ENCODE assay signal across 1 cellular context in the genomic region with DNA sequence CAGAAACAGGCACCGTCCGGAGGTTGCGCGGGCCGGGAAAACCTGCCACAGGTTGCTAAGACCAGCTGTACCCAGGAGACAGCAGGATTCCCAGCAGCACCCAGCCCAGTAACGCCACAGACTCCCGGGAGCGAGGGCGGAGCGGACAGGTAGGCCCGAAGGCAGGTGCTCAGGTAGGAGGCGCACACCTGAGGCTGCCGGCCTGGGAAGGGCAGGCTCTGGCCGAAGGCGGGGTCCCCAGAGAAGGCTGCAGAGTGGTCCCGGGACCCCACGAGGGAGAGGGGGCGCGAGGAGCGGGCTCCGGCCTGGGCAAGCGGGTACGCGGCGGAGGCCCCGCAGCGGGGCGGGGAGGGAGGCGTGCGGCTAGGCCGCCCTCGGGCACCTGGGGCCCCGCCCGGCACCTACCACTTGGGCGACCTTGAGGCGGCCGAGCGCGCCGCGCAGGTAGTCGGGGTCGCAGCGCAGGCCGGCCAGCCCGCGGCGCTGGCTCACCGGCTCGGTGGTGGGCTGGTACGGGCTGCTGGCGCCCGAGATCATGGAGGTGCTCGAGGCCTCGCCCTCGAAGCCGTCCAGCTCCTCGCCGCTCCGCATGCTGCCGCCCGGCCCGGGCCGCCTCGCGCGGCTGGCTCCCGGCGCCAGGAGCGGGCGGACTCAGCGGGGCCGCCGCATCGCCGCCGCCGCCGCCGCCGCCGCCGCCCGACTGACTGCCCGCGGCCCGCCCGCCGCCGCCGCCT.
TF ChIP-seq lines count a peak whose summit lies in the region.

No MANE protein-coding gene starts in this region.

TF ChIP-seq in WTC11, 78 proteins besides CTCF, POLR2A, EP300 and RAD21 (continued from another document and continues in another):
- TF ChIP-seq, protein P1, sequence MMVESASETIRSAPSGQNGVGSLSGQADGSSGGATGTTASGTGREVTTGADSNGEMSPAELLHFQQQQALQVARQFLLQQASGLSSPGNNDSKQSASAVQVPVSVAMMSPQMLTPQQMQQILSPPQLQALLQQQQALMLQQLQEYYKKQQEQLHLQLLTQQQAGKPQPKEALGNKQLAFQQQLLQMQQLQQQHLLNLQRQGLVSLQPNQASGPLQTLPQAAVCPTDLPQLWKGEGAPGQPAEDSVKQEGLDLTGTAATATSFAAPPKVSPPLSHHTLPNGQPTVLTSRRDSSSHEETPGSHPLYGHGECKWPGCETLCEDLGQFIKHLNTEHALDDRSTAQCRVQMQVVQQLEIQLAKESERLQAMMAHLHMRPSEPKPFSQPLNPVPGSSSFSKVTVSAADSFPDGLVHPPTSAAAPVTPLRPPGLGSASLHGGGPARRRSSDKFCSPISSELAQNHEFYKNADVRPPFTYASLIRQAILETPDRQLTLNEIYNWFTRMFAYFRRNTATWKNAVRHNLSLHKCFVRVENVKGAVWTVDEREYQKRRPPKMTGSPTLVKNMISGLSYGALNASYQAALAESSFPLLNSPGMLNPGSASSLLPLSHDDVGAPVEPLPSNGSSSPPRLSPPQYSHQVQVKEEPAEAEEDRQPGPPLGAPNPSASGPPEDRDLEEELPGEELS (CRISPR knock-in tag; IDR thresholded peaks at IDR 0.05) = peak; percentile 47
- TF ChIP-seq NR1H2 (CRISPR knock-in tag; IDR thresholded peaks at IDR 0.05) (no peak), TEAD1 (CRISPR knock-in tag; IDR thresholded peaks at IDR 0.05) (0 out of 2 replicates have a peak, but pooled peaks have one; percentile 31), STAT6 (CRISPR knock-in tag; conservative IDR thresholded peaks at IDR 0.05; ENCODE audit: low read depth) (no peak), GRHL2 (CRISPR knock-in tag; IDR thresholded peaks at IDR 0.05; ENCODE audit: insufficient replicate concordance, severe bottlenecking) (no peak), ZNF232 (CRISPR knock-in tag; IDR thresholded peaks at IDR 0.05) (peak; percentile 17; the same call in 1 of the 2 replicates), TCF7 (CRISPR knock-in tag; IDR thresholded peaks at IDR 0.05; ENCODE audit: low read depth) (no peak), TP53 (CRISPR knock-in tag; IDR thresholded peaks at IDR 0.05) (no peak; the same call in 1 of the 2 replicates), RELA (CRISPR knock-in tag; IDR thresholded peaks at IDR 0.05; ENCODE audit: borderline replicate concordance) (peak; percentile 51; the same call in 1 of the 2 replicates), SOX15 (CRISPR knock-in tag; IDR thresholded peaks at IDR 0.05) (no peak), SMAD3 (CRISPR knock-in tag; IDR thresholded peaks at IDR 0.05; ENCODE audit: borderline replicate concordance) (no peak), MAX (CRISPR knock-in tag; IDR thresholded peaks at IDR 0.05) (peak; percentile 56), GTF2I (CRISPR knock-in tag; conservative IDR thresholded peaks at IDR 0.05) (no peak), ZNF532 (CRISPR knock-in tag; IDR thresholded peaks at IDR 0.05; ENCODE audit: borderline replicate concordance) (no peak), IRF1 (CRISPR knock-in tag; IDR thresholded peaks at IDR 0.05) (no peak), OVOL2 (CRISPR knock-in tag; IDR thresholded peaks at IDR 0.05; ENCODE audit: borderline replicate concordance) (no peak), PRRX2 (CRISPR knock-in tag; IDR thresholded peaks at IDR 0.05) (no peak), GABPB1 (CRISPR knock-in tag; IDR thresholded peaks at IDR 0.05) (peak; percentile 60), JAZF1 (CRISPR knock-in tag; IDR thresholded peaks at IDR 0.05) (no peak), KAT7 (CRISPR knock-in tag; IDR thresholded peaks at IDR 0.05; ENCODE audit: borderline replicate concordance) (0 out of 2 replicates have a peak, but pooled peaks have one; percentile 33), ERG (CRISPR knock-in tag; IDR thresholded peaks at IDR 0.05) (no peak), ATF1 (CRISPR knock-in tag; IDR thresholded peaks at IDR 0.05) (no peak), RORB (CRISPR knock-in tag; IDR thresholded peaks at IDR 0.05) (no peak), ZNF219 (CRISPR knock-in tag; IDR thresholded peaks at IDR 0.05; ENCODE audit: borderline replicate concordance) (no peak), ZNF416 (CRISPR knock-in tag; IDR thresholded peaks at IDR 0.05) (no peak), CREM (CRISPR knock-in tag; IDR thresholded peaks at IDR 0.05) (no peak), ELF4 (CRISPR knock-in tag; IDR thresholded peaks at IDR 0.05; ENCODE audit: low read depth) (no peak), FOXK1 (CRISPR knock-in tag; IDR thresholded peaks at IDR 0.05) (0 out of 2 replicates have a peak, but pooled peaks have one; percentile 14), ESRRA (CRISPR knock-in tag; IDR thresholded peaks at IDR 0.05; ENCODE audit: borderline replicate concordance) (peak; percentile 60; the same call in 1 of the 2 replicates), ZBTB21 (CRISPR knock-in tag; IDR thresholded peaks at IDR 0.05; ENCODE audit: borderline replicate concordance) (no peak), CDX4 (CRISPR knock-in tag; IDR thresholded peaks at IDR 0.05; ENCODE audit: borderline replicate concordance) (no peak), JUN (CRISPR knock-in tag; IDR thresholded peaks at IDR 0.05) (no peak), NFATC4 (CRISPR knock-in tag; IDR thresholded peaks at IDR 0.05) (no peak)
- TF ChIP-seq, protein P2, sequence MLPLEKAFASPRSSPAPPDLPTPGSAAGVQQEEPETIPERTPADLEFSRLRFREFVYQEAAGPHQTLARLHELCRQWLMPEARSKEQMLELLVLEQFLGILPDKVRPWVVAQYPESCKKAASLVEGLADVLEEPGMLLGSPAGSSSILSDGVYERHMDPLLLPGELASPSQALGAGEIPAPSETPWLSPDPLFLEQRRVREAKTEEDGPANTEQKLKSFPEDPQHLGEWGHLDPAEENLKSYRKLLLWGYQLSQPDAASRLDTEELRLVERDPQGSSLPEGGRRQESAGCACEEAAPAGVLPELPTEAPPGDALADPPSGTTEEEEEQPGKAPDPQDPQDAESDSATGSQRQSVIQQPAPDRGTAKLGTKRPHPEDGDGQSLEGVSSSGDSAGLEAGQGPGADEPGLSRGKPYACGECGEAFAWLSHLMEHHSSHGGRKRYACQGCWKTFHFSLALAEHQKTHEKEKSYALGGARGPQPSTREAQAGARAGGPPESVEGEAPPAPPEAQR (CRISPR knock-in tag; IDR thresholded peaks at IDR 0.05) = no peak
- TF ChIP-seq, protein P3, sequence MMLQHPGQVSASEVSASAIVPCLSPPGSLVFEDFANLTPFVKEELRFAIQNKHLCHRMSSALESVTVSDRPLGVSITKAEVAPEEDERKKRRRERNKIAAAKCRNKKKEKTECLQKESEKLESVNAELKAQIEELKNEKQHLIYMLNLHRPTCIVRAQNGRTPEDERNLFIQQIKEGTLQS (CRISPR knock-in tag; conservative IDR thresholded peaks at IDR 0.05) = no peak
- TF ChIP-seq, protein P4, sequence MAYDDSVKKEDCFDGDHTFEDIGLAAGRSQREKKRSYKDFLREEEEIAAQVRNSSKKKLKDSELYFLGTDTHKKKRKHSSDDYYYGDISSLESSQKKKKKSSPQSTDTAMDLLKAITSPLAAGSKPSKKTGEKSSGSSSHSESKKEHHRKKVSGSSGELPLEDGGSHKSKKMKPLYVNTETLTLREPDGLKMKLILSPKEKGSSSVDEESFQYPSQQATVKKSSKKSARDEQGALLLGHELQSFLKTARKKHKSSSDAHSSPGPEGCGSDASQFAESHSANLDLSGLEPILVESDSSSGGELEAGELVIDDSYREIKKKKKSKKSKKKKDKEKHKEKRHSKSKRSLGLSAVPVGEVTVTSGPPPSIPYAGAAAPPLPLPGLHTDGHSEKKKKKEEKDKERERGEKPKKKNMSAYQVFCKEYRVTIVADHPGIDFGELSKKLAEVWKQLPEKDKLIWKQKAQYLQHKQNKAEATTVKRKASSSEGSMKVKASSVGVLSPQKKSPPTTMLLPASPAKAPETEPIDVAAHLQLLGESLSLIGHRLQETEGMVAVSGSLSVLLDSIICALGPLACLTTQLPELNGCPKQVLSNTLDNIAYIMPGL (CRISPR knock-in tag; IDR thresholded peaks at IDR 0.05) = peak; percentile 76
- TF ChIP-seq, protein P5, sequence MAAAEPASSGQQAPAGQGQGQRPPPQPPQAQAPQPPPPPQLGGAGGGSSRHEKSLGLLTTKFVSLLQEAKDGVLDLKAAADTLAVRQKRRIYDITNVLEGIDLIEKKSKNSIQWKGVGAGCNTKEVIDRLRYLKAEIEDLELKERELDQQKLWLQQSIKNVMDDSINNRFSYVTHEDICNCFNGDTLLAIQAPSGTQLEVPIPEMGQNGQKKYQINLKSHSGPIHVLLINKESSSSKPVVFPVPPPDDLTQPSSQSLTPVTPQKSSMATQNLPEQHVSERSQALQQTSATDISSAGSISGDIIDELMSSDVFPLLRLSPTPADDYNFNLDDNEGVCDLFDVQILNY (CRISPR knock-in tag; IDR thresholded peaks at IDR 0.05) = peak; percentile 34; the same call in 1 of the 2 replicates
- TF ChIP-seq, protein P6, sequence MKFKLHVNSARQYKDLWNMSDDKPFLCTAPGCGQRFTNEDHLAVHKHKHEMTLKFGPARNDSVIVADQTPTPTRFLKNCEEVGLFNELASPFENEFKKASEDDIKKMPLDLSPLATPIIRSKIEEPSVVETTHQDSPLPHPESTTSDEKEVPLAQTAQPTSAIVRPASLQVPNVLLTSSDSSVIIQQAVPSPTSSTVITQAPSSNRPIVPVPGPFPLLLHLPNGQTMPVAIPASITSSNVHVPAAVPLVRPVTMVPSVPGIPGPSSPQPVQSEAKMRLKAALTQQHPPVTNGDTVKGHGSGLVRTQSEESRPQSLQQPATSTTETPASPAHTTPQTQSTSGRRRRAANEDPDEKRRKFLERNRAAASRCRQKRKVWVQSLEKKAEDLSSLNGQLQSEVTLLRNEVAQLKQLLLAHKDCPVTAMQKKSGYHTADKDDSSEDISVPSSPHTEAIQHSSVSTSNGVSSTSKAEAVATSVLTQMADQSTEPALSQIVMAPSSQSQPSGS (CRISPR knock-in tag; IDR thresholded peaks at IDR 0.05; ENCODE audit: borderline replicate concordance, low read depth) = no peak
